14 cellular contexts compared by ENCODE assay signal in genomic region chr6:149093643-149094042, GRCh38.
A peak's percentile ranks its signal among the peaks of the same experiment; 100 is the strongest.
DNase-seq lines count a peak whose midpoint lies in the region; ATAC-seq and TF ChIP-seq lines count a peak whose summit lies in the region.
"Had no signal": no experiment of that assay in that cellular context is flagged by ENCODE, and none has a peak within 500 bp of the region (broad histone marks: within the 10 kb centered on the region; RNA-seq: fewer than 3 reads in every experiment).

No MANE protein-coding gene starts in this region.

- no peak overlapping the region for H3K27ac ChIP-seq in left ventricle myocardium inferior (replicated peaks)
- H3K27ac ChIP-seq: HL-60, SJCRH30, thoracic aorta had no signal

- no peaks in the 10 kb centered on the region for H3K36me3 ChIP-seq in left ventricle myocardium inferior
- H3K36me3 ChIP-seq: SJCRH30, thoracic aorta had no signal

- peaks cover 44% of the 10 kb centered on the region for H3K4me1 Mint-ChIP-seq in activated naive CD8-positive, alpha-beta T cell treated with anti-CD3 and anti-CD28 coated beads for 36 hours

- H3K27ac Mint-ChIP-seq in activated naive CD8-positive, alpha-beta T cell treated with anti-CD3 and anti-CD28 coated beads for 36 hours = peak overlapping the region; percentile 88

- no peaks in the 10 kb centered on the region for H3K27me3 Mint-ChIP-seq in activated naive CD8-positive, alpha-beta T cell treated with anti-CD3 and anti-CD28 coated beads for 36 hours

- DNase-seq in AG08396 (ENCODE audit: low spot score) (peak; percentile 29), GM04503 (ENCODE audit: low read depth) (peak; percentile 17), kidney glomerular epithelial cell (lab: John Stamatoyannopoulos, UW) (peak; percentile 25), NCI-H2081 treated with DMSO at 0.1 percent for 48 hours (lab: John Stamatoyannopoulos, UW) (no peak), NCI-H524 treated with DMSO at 0.1 percent for 48 hours (lab: John Stamatoyannopoulos, UW) (no peak), left ventricle myocardium inferior (no peak)
- no peak for DNase-seq in activated naive CD8-positive, alpha-beta T cell treated with anti-CD3 and anti-CD28 coated beads for 36 hours
- DNase-seq: foreskin melanocyte, NCI-H69, nucleus accumbens, SJCRH30 had no signal

- peaks cover 45% of the 10 kb centered on the region for H3K27me3 ChIP-seq in left ventricle myocardium inferior (ENCODE audit: low read depth)
- H3K27me3 ChIP-seq: SJCRH30 had no signal

- peaks cover 10% of the 10 kb centered on the region for H3K9me3 Mint-ChIP-seq in activated naive CD8-positive, alpha-beta T cell treated with anti-CD3 and anti-CD28 coated beads for 36 hours

- peaks cover 12% of the 10 kb centered on the region for H3K36me3 Mint-ChIP-seq in activated naive CD8-positive, alpha-beta T cell treated with anti-CD3 and anti-CD28 coated beads for 36 hours

- H3K9me3 ChIP-seq in left ventricle myocardium inferior (replicated peaks) = peaks cover 13% of the 10 kb centered on the region

- ATAC-seq in HG03097 (IDR thresholded peaks at IDR 0.05; ENCODE audit: low FRiP score, unreplicated experiment) = no peak

- intact Hi-C loops in left ventricle myocardium inferior (cut with micrococcal nuclease) = no loop called here

- no peaks in the 10 kb centered on the region for H3K4me1 ChIP-seq in left ventricle myocardium inferior
- H3K4me1 ChIP-seq: SJCRH30 had no signal

- no peak for TF ChIP-seq CTCF in left ventricle myocardium inferior (IDR thresholded peaks at IDR 0.05; ENCODE audit: borderline replicate concordance)

- no peak overlapping the region for H3K4me3 ChIP-seq in left ventricle myocardium inferior
- H3K4me3 ChIP-seq: SJCRH30, thoracic aorta had no signal

- no peak overlapping the region for H3K4me3 Mint-ChIP-seq in activated naive CD8-positive, alpha-beta T cell treated with anti-CD3 and anti-CD28 coated beads for 36 hours

Comparison
In these comparisons a context has a peak if more than half of its experiments do, and no peak if none do; other contexts are left out.
1. DNase-seq: peak in AG08396 (single experiment), GM04503 (single experiment) and kidney glomerular epithelial cell (single experiment); none in activated naive CD8-positive, alpha-beta T cell treated with anti-CD3 and anti-CD28 coated beads for 36 hours (single experiment), NCI-H2081 treated with DMSO at 0.1 percent for 48 hours (single experiment), NCI-H524 treated with DMSO at 0.1 percent for 48 hours (single experiment) and left ventricle myocardium inferior (single experiment).